In the genomic region with DNA sequence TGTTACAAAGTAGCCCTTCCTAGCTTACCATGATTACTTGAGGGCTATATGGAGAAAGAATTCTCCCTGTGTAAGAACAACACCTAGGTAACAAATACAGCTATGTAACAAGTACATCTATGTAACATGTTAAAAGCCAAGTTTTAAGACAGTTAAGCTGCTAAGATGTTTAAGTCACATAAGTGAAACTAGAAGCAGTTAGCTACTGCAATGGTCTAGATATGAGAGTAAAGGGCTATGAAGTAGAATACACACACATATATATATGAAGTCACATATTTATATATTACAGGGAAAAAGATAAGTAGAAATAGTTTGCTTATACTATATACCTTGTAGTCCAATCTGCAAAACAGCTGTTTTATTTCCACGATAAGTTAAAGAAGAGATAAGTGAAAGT, we compare ENCODE assay signal across 14 cellular contexts.
DNase-seq lines count a peak whose midpoint lies in the region; ATAC-seq lines count a peak whose summit lies in the region.
"Had no signal": no experiment of that assay in that cellular context is flagged by ENCODE, and none has a peak within 500 bp of the region (broad histone marks: within the 10 kb centered on the region; RNA-seq: fewer than 3 reads in every experiment).

No MANE protein-coding gene starts in this region.

- ATAC-seq in GM18867 (IDR thresholded peaks at IDR 0.05; ENCODE audit: unreplicated experiment), result peak; percentile 54
- peak; percentile 38 for ATAC-seq in GM21423 (IDR thresholded peaks at IDR 0.05; ENCODE audit: unreplicated experiment)
- peak; percentile 49 for ATAC-seq in HG02884 (IDR thresholded peaks at IDR 0.05; ENCODE audit: unreplicated experiment)
- peak; percentile 52 for ATAC-seq in HG03469 (IDR thresholded peaks at IDR 0.05; ENCODE audit: unreplicated experiment)
- ATAC-seq: activated T-helper 17 cell treated with anti-CD3 and anti-CD28 coated beads, Interleukin-2, amount 50 U/mL, for 72 hours; right cardiac atrium; T-cell had no signal

- DNase-seq in SIG-M5 (lab: John Stamatoyannopoulos, UW) (no peak), EL (no peak), ecto neural progenitor cell (ENCODE audit: low spot score) (no peak), putamen (ENCODE audit: low spot score) (no peak)
- DNase-seq: amniotic stem cell, kidney glomerular epithelial cell, NCI-H82, right cardiac atrium, T-cell had no signal
